Comparison of ENCODE assay signal across 12 cellular contexts in genomic region chr2:69720404-69720803, GRCh38.
DNase-seq lines count a peak whose midpoint lies in the region; ATAC-seq and TF ChIP-seq lines count a peak whose summit lies in the region.
"Had no signal": no experiment of that assay in that cellular context is flagged by ENCODE, and none has a peak within 500 bp of the region (broad histone marks: within the 10 kb centered on the region; RNA-seq: fewer than 3 reads in every experiment).

No MANE protein-coding gene starts in this region.

- TF ChIP-seq CTCF in 22Rv1 (IDR thresholded peaks at IDR 0.05): peak; percentile 43
- peak; percentile 7 for TF ChIP-seq CTCF in GM10266 (IDR thresholded peaks at IDR 0.05; ENCODE audit: control insufficient read depth, insufficient read depth, low read depth, missing control alignments)
- peak; percentile 52 for TF ChIP-seq CTCF in fibroblast of mammary gland (conservative IDR thresholded peaks at IDR 0.05; ENCODE audit: control insufficient read depth, insufficient read depth, low read depth, low read length)

- H3K27ac ChIP-seq in 22Rv1: no peak overlapping the region
- H3K27ac ChIP-seq: heart right ventricle had no signal

- no peak for DNase-seq in GM10266 (ENCODE audit: extremely low spot score)
- peak; percentile 32 for DNase-seq in RPMI8226
- DNase-seq in fibroblast of mammary gland (ENCODE audit: low read depth): peak; percentile 22
- DNase-seq in activated effector memory CD4-positive, alpha-beta T cell treated with Interleukin-2 at 50 U/mL for 16 hours: no peak
- no peak for DNase-seq in putamen (ENCODE audit: low spot score)
- no peak for DNase-seq in activated effector memory CD4-positive, alpha-beta T cell treated with anti-CD3 and anti-CD28 coated beads, Interleukin-2, amount 50 U/mL, for 16 hours
- DNase-seq: activated CD8-positive, alpha-beta memory T cell treated with anti-CD3 and anti-CD28 coated beads for 24 hours; CD8-positive, alpha-beta T cell; heart right ventricle; NCI-H187 treated with DMSO at 0.1 percent for 48 hours had no signal

- H3K4me3 ChIP-seq in fibroblast of mammary gland (ENCODE audit: control insufficient read depth, low read depth, low read length): no peak overlapping the region
- H3K4me3 ChIP-seq: heart right ventricle had no signal

- no peak for ATAC-seq in HG03378 (IDR thresholded peaks at IDR 0.05; ENCODE audit: unreplicated experiment)
- ATAC-seq: CD8-positive, alpha-beta T cell; heart right ventricle had no signal

Comparison
In these comparisons a context has a peak if more than half of its experiments do, and no peak if none do; other contexts are left out.
1. DNase-seq: peak in RPMI8226 (single experiment) and fibroblast of mammary gland (single experiment); none in GM10266 (single experiment), activated effector memory CD4-positive, alpha-beta T cell treated with Interleukin-2 at 50 U/mL for 16 hours (single experiment), putamen (single experiment) and activated effector memory CD4-positive, alpha-beta T cell treated with anti-CD3 and anti-CD28 coated beads, Interleukin-2, amount 50 U/mL, for 16 hours (single experiment).
2. Peak in every context shown above with its lines, with median percentiles within 50 percentile points of each other: CTCF ChIP-seq.